ENCODE assay signal across 8 cellular contexts in the genomic region with DNA sequence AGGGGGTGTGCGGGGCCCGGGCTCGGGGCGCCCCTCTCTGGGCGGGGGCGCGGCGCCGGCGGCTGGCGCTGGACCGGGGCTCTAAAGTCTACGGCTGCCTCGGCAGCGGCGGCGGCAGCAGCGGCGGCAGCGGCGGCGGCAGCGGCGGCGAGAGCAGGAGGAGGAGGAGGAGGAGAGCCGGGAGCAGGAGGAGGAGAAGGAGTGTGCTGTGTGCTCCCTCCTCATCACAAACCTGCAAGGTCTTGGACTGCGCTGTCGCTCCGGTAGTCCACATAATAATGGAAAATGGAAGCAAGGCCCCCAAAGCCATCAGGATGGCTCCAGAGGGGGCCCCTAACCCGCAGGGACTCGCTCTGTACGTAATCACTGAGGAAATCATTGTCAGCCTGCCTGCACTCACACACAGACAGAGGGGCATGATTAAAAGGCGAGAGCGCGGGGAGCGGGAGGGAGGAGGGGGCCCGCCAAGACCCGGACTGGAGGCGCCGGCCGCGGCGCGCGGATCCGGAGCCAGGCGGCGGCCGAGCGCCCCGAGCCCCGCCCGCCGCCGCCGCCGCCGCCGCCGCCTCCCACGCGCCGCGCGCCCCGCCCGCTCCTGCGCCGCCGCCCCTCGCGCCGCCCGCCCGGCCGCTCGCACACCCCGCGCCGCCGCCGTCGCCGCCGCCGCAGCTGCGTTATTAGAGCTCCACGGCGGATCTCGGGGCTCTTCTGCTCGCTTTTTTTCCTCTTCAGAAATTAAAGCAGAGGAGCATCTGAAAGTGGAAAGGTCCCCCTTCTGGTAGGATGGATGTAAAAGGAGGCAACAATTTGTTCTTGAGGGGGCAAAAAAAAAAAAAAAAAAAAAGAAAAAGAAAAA.
DNase-seq lines count a peak whose midpoint lies in the region; ATAC-seq lines count a peak whose summit lies in the region.

Gene ZNF521, minus strand, starts transcription at position 394 of the 856 bp plus-strand sequence. CDS start 1,220 bp downstream, outside the sequence.

- in situ Hi-C loops in ACHN (cut with HindIII; ENCODE audit: low pct_ligation_motif_present, low pct_unique_long_range_greater_than_20kb, low sequenced_read_pairs), result no loop called here

- peak; percentile 70 for DNase-seq in ACHN
- DNase-seq in NCI-H226, result peak; percentile 20
- peak; percentile 42 for DNase-seq in activated CD4-positive, CD25-positive, alpha-beta regulatory T cell treated with anti-CD3 and anti-CD28 coated beads, Interleukin-2, amount 50 U/mL, for 72 hours
- peak; percentile 84 for DNase-seq in dedifferentiated amniotic fluid mesenchymal stem cell (ENCODE audit: extremely low spot score)
- peak; percentile 77 for DNase-seq in kidney tubule cell (ENCODE audit: low spot score)
- peak; percentile 44 for DNase-seq in stimulated activated CD4-positive, alpha-beta T cell treated with anti-CD3 and anti-CD28 coated beads, Interleukin-12 subunit alpha, Interleukin-12 subunit beta, amount 100 ng/mL, for 4 hours

- ATAC-seq in GM18858 (IDR thresholded peaks at IDR 0.05; ENCODE audit: unreplicated experiment), result peak; percentile 56
- ATAC-seq in HG03135 (IDR thresholded peaks at IDR 0.05; ENCODE audit: unreplicated experiment), result peak; percentile 63

Comparison
In these comparisons a context has a peak if more than half of its experiments do, and no peak if none do; other contexts are left out.
1. Peak in every context shown above with its lines: DNase-seq and ATAC-seq.
2. DNase-seq: peak in every context shown above with its lines; median percentile 84 in dedifferentiated amniotic fluid mesenchymal stem cell; 77 in kidney tubule cell; 70 in ACHN; 44 in stimulated activated CD4-positive, alpha-beta T cell treated with anti-CD3 and anti-CD28 coated beads, Interleukin-12 subunit alpha, Interleukin-12 subunit beta, amount 100 ng/mL, for 4 hours; 42 in activated CD4-positive, CD25-positive, alpha-beta regulatory T cell treated with anti-CD3 and anti-CD28 coated beads, Interleukin-2, amount 50 U/mL, for 72 hours; 20 in NCI-H226.